In genomic region chr13:98963917-98964316, GRCh38 we compare ENCODE assay signal across 21 cellular contexts. TPM values are rescaled to one million over a fixed set of nuclear protein-coding genes. Genes with fewer than 3 reads are reported as not detected.
A peak's percentile ranks its signal among the peaks of the same experiment; 100 is the strongest.
DNase-seq lines count a peak whose midpoint lies in the region; ATAC-seq, FAIRE-seq and TF ChIP-seq lines count a peak whose summit lies in the region.
"Had no signal": no experiment of that assay in that cellular context is flagged by ENCODE, and none has a peak within 500 bp of the region (broad histone marks: within the 10 kb centered on the region; RNA-seq: fewer than 3 reads in every experiment).

No MANE protein-coding gene starts in this region.

- H3K36me3 ChIP-seq in heart right ventricle (no peaks in the 10 kb centered on the region), K562 (ENCODE audit: control insufficient read depth, insufficient read depth, low read length) (no peaks in the 10 kb centered on the region), prostate gland (no peaks in the 10 kb centered on the region), subcutaneous abdominal adipose tissue (ENCODE audit: control insufficient read depth in 5 of 5, insufficient read depth in 5 of 5, low read length in 5 of 5) (peaks cover 0 to 2% (median 0%) of the 10 kb centered on the region in 5 donors)
- H3K36me3 ChIP-seq: HAP-1 had no signal

- no peak for TF ChIP-seq CTCF in heart right ventricle (IDR thresholded peaks at IDR 0.05)
- no peak for TF ChIP-seq CTCF in K562 (IDR thresholded peaks at IDR 0.05 in 2 of 3, conservative IDR thresholded peaks at IDR 0.05 in 1 of 3; ENCODE audit: insufficient read depth in 2 of 3, low read depth in 1 of 3, low read length in 3 of 3)
- no peak for TF ChIP-seq CTCF in prostate gland (IDR thresholded peaks at IDR 0.05)

- no peak for FAIRE-seq in K562 (lab: Jason Lieb, UNC)
- FAIRE-seq: GM18507 had no signal

- H3K4me1 ChIP-seq in heart right ventricle, result peaks cover 33 to 100% (median 73%) of the 10 kb centered on the region in 9 donors
- peaks cover 7 to 17% of the 10 kb centered on the region in 2 experiments; a peak in 4 of 5 replicates for H3K4me1 ChIP-seq in K562 (replicated peaks in 1 of 2; ENCODE audit: control insufficient read depth in 2 of 2, insufficient read depth in 2 of 2, low read length in 2 of 2)
- H3K4me1 ChIP-seq in prostate gland (replicated peaks), result no peaks in the 10 kb centered on the region
- H3K4me1 ChIP-seq in subcutaneous abdominal adipose tissue (ENCODE audit: control insufficient read depth in 5 of 5, insufficient read depth in 5 of 5, low read length in 5 of 5), result peaks cover 3 to 61% (median 23%) of the 10 kb centered on the region in 5 donors
- H3K4me1 ChIP-seq: HAP-1 had no signal

- H2AFZ ChIP-seq in K562 (ENCODE audit: low read depth, low read length), result no peak overlapping the region

- no peak for DNase-seq in heart right ventricle
- no peak for DNase-seq in left cardiac atrium
- no peak for DNase-seq in K562 (ENCODE audit: extremely low read depth in 1 of 4, low spot score in 3 of 4)
- peak; percentile 34 for DNase-seq in prostate gland (ENCODE audit: low spot score)
- no peak for DNase-seq in activated CD4-positive, alpha-beta T cell treated with anti-CD3 and anti-CD28 coated beads for 48 hours
- DNase-seq in globus pallidus (ENCODE audit: low spot score), result no peak
- DNase-seq: 8988T, GOT3, HFFc6, MM.1S, NCI-H1417, NCI-H1694, NCI-H2029 treated with DMSO at 0.1 percent for 48 hours, NCI-H526 treated with DMSO at 0.1 percent for 48 hours, RPMI8226, SHP77 treated with DMSO at 0.1 percent for 48 hours had no signal

- no peaks in the 10 kb centered on the region for H4K20me1 ChIP-seq in K562 (replicated peaks; ENCODE audit: control insufficient read depth, insufficient read depth, low read length)

- H3K9me3 ChIP-seq in heart right ventricle (no peaks in the 10 kb centered on the region), K562 (replicated peaks; ENCODE audit: control insufficient read depth, insufficient read depth, low read depth, low read length) (no peaks in the 10 kb centered on the region), prostate gland (no peaks in the 10 kb centered on the region), subcutaneous abdominal adipose tissue (ENCODE audit: control insufficient read depth in 5 of 5, low read length in 5 of 5) (no peaks in the 10 kb centered on the region)
- H3K9me3 ChIP-seq: HAP-1 had no signal

- 31 to 36% methylated on average over 2 of the region's 2 CpGs for WGBS in heart right ventricle, 2 donors
- 88% methylated on average over 1 of the region's 2 CpGs for WGBS in K562 (ENCODE audit: insufficient coverage, low coverage, missing lambda C conversion rate)
- WGBS in prostate gland, result 38% methylated on average over 2 of the region's 2 CpGs

- intact Hi-C loops in heart right ventricle (cut with DNase I) (loop anchor here in 1 of 10 donors (10.0 kb wide), 1 partner anchor 49 kb away; no protein-coding TSS in a partner anchor), left cardiac atrium (cut with DNase I) (loop anchor here in 1 of 2 donors (10.0 kb wide), 1 partner anchor 49 kb away; no protein-coding TSS in a partner anchor), K562 (cut with micrococcal nuclease) (no loop called here), prostate gland (cut with DNase I) (no loop called here)

- ATAC-seq in heart right ventricle, result no peak
- ATAC-seq in left cardiac atrium, result no peak
- no peak for ATAC-seq in K562
- no peak for ATAC-seq in HG02970 (IDR thresholded peaks at IDR 0.05; ENCODE audit: low FRiP score, unreplicated experiment)

- no peak for TF ChIP-seq RAD21 in K562 (CRISPR knock-in tag; conservative IDR thresholded peaks at IDR 0.05 in 1 of 2, IDR thresholded peaks at IDR 0.05 in 1 of 2)

- H3K27me3 ChIP-seq in heart right ventricle, result no peaks in the 10 kb centered on the region
- H3K27me3 ChIP-seq in K562 (ENCODE audit: control insufficient read depth in 2 of 2, insufficient read depth in 2 of 2, low read length in 2 of 2), result no peaks in the 10 kb centered on the region
- H3K27me3 ChIP-seq in prostate gland (replicated peaks; ENCODE audit: insufficient read depth), result no peaks in the 10 kb centered on the region
- H3K27me3 ChIP-seq in subcutaneous abdominal adipose tissue (ENCODE audit: control insufficient read depth in 5 of 5, insufficient read depth in 4 of 5, low read length in 5 of 5), result peaks cover 0 to 3% (median 0%) of the 10 kb centered on the region in 5 donors

- H3K79me2 ChIP-seq in K562 (ENCODE audit: control insufficient read depth, insufficient read depth, low read length), result 0 out of 3 replicates have a peak, but pooled peaks cover 3% of the 10 kb centered on the region

- no peak for TF ChIP-seq EP300 in K562 (IDR thresholded peaks at IDR 0.05; ENCODE audit: low read length)

- H3K27ac ChIP-seq in heart right ventricle (peak overlapping the region in 9 of 10 donors; percentile 26 to 85 (median 68)), K562 (ENCODE audit: extremely low read depth, low read depth, low read length) (no peak overlapping the region), prostate gland (no peak overlapping the region), subcutaneous abdominal adipose tissue (ENCODE audit: low read depth, low read length) (peak overlapping the region; percentile 66)
- H3K27ac ChIP-seq: KMS-11 had no signal

- in situ Hi-C loops in K562 (cut with MboI), result no loop called here

- TF ChIP-seq POLR2A in K562 (conservative IDR thresholded peaks at IDR 0.05) (no peak), prostate gland (IDR thresholded peaks at IDR 0.05) (no peak)

- H3K9ac ChIP-seq in K562 (ENCODE audit: insufficient read depth in 1 of 2, low read depth in 2 of 2, low read length in 2 of 2) (no peak overlapping the region), subcutaneous abdominal adipose tissue (ENCODE audit: low read length in 5 of 5) (no peak overlapping the region)
- H3K9ac ChIP-seq: KMS-11 had no signal

- POLR2A ChIA-PET in K562 (lab: Yijun Ruan, JAX), result no interaction called here

- H3K4me3 ChIP-seq in heart right ventricle, result no peak overlapping the region
- H3K4me3 ChIP-seq in K562, result no peak overlapping the region
- no peak overlapping the region for H3K4me3 ChIP-seq in prostate gland
- peak overlapping the region in 1 of 5 donors; percentile 2 for H3K4me3 ChIP-seq in subcutaneous abdominal adipose tissue (ENCODE audit: low read depth in 1 of 5, low read length in 5 of 5)
- H3K4me3 ChIP-seq: HAP-1 had no signal

- no TSS peak for BruUV-seq in K562 (replicated peaks; lab: Mats Ljungman, UMichigan)

- no peaks in the 10 kb centered on the region for H3K9me1 ChIP-seq in K562 (ENCODE audit: control insufficient read depth, insufficient read depth, low read length)

- no peak overlapping the region for H3K4me2 ChIP-seq in K562 (ENCODE audit: insufficient read depth, low read length)
- H3K4me2 ChIP-seq: KMS-11 had no signal

- CTCF ChIA-PET in K562 (lab: Yijun Ruan, JAX; ENCODE audit: low intra/inter-chr PET ratio), result no interaction called here

TF ChIP-seq in K562, 482 proteins besides CTCF, POLR2A, EP300 and RAD21 (continues in another document):
- TF ChIP-seq ZNF316 (IDR thresholded peaks at IDR 0.05) (peak; percentile 51), TSHZ1 (CRISPR knock-in tag; IDR thresholded peaks at IDR 0.05) (no peak)

RNA-seq across cellular contexts. Expression of gene DOCK9, which starts 13.9 kb away (rescaled TPM):
- total RNA-seq in heart right ventricle (10 to 100 TPM; 31.6 to 73.7 (median 43.4) TPM), left cardiac atrium (10 to 100 TPM; 42.1 to 67.5 TPM), K562 (2014; rRNA removed) (10.4 and 12.9 TPM in 2 replicates), K562 (2014; rRNA removed; fragmentation: Illumina TruSeq; extraction: Trizol) (16.7 and 18.1 TPM in 2 replicates), K562 (2015; rRNA removed; fragmentation: Illumina TruSeq; extraction: Trizol) (18.3 and 20.9 TPM in 2 replicates), K562 (2021) (19.2 and 24.8 TPM in 2 replicates), prostate gland (100 to 1,000 TPM; 107 to 117 TPM)
- polyA plus RNA-seq in heart right ventricle (10 to 100 TPM; 32.0 to 45.3 TPM), K562 (2011; rRNA removed) (18.5 and 25.3 TPM in 2 replicates), K562 (2014; fragmentation: Illumina TruSeq; extraction: Trizol) (20.9 and 21.2 TPM in 2 replicates), K562 (2014; fragmentation: Nextera tagmentation; extraction: Ambion mirVana) (1 to 10 TPM; 3.5 to 5.1 TPM), K562 (2014; rRNA removed) (12.4 and 18.3 TPM in 2 replicates)
- 36.2 and 116 TPM in 2 replicates for total RNA-seq in K562 (2011; cell fraction: chromatin; rRNA removed; ENCODE audit: low replicate concordance)
- total RNA-seq in K562 (2011; cell fraction: nucleolus; rRNA removed), result 22.8 and 26.2 TPM in 2 replicates
- 35.1 and 50.0 TPM in 2 replicates for total RNA-seq in K562 (2011; cell fraction: nucleoplasm; rRNA removed)
- 11.6 and 20.0 TPM in 2 replicates for polyA plus RNA-seq in K562 (2011; cell fraction: cytosol; rRNA removed)
- 28.1 and 44.6 TPM in 2 replicates for polyA plus RNA-seq in K562 (2011; cell fraction: nucleus; rRNA removed)
- 15.8 and 18.9 TPM in 2 replicates for polyA plus RNA-seq in K562 (2012)
- 33.3 and 52.3 TPM in 2 replicates for polyA minus RNA-seq in K562 (2011; rRNA and poly(A)+ RNA removed)
- 15.1 and 22.1 TPM in 2 replicates for polyA minus RNA-seq in K562 (2011; cell fraction: cytosol; rRNA and poly(A)+ RNA removed)
- polyA minus RNA-seq in K562 (2011; cell fraction: nucleus; rRNA and poly(A)+ RNA removed), result 43.5 and 43.9 TPM in 2 replicates

Comparison
In these comparisons a context has a peak if more than half of its experiments do, and no peak if none do; other contexts are left out.
1. H3K27ac ChIP-seq: peak in heart right ventricle (9 of 10) and subcutaneous abdominal adipose tissue (single experiment); none in K562 (single experiment) and prostate gland (0 of 2).